Comparison of ENCODE assay signal across 11 cellular contexts in genomic region chr12:71640316-71640715, GRCh38.
"Had no signal": no experiment of that assay in that cellular context is flagged by ENCODE, and none has a peak within 500 bp of the region (broad histone marks: within the 10 kb centered on the region; RNA-seq: fewer than 3 reads in every experiment).

No MANE protein-coding gene starts in this region.

- H3K27me3 Mint-ChIP-seq: activated naive CD8-positive, alpha-beta T cell treated with anti-CD3 and anti-CD28 coated beads for 36 hours had no signal

- H3K4me3 ChIP-seq: gastrocnemius medialis, ovary had no signal

- H3K27me3 ChIP-seq: gastrocnemius medialis, ovary had no signal

- H3K4me3 Mint-ChIP-seq: activated naive CD8-positive, alpha-beta T cell treated with anti-CD3 and anti-CD28 coated beads for 36 hours; nephron progenitor cell had no signal

- H3K9me3 ChIP-seq: gastrocnemius medialis, ovary had no signal

- ATAC-seq: gastrocnemius medialis had no signal

- H3K27ac ChIP-seq: gastrocnemius medialis, ovary had no signal

- H3K4me1 ChIP-seq: gastrocnemius medialis had no signal

- H3K9me3 Mint-ChIP-seq: activated naive CD8-positive, alpha-beta T cell treated with anti-CD3 and anti-CD28 coated beads for 36 hours; nephron progenitor cell had no signal

- H3K27ac Mint-ChIP-seq: activated naive CD8-positive, alpha-beta T cell treated with anti-CD3 and anti-CD28 coated beads for 36 hours; nephron progenitor cell had no signal

- H3K4me1 Mint-ChIP-seq: nephron progenitor cell had no signal

- H3K36me3 ChIP-seq: ovary had no signal

- DNase-seq: activated CD8-positive, alpha-beta memory T cell treated with anti-CD3 and anti-CD28 coated beads for 24 hours; activated gamma-delta T cell; activated naive CD8-positive, alpha-beta T cell treated with anti-CD3 and anti-CD28 coated beads for 36 hours; gastrocnemius medialis; kidney; left ventricle myocardium superior; mesendoderm; nephron progenitor cell; ovary; stimulated activated CD4-positive, alpha-beta T cell treated with anti-CD3 and anti-CD28 coated beads, Interleukin-4, amount 100 ng/mL, for 1 hour; stimulated activated CD8-positive, alpha-beta memory T cell treated with anti-CD3 and anti-CD28 coated beads, Interleukin-4, amount 100 ng/mL, for 48 hours had no signal
